13 cellular contexts compared by ENCODE assay signal in the genomic region with DNA sequence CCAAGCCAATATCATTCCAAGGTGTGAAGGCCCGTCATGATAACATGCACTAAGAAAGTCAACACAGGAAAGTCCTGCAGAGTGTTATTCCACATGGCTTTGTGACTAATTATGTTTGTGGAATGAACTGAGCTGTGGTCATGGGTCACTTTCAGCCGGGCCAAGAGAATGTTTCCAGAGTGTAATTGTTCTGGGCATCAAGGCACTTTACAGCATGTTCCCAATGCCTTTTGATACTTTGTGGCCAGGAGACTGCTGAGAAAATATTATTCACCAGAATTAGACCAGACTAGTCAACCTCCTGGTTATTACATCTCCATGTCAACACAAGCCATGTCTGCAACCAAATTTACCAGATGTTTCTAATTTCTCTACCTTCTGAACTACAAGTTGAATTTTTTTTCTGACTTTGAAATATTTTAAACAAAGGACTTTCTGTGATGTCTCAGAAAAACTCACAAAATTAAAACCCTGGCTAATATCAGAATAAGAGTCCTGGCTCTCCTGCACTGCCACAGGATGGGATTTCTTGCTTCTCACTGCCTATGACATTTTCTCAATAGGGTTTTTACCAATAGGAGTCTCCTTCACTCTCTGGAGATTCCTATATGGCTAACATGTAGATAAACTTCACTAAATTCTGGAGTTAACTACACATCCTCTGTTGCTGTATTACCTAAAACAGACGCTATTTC.
DNase-seq lines count a peak whose midpoint lies in the region; ATAC-seq, FAIRE-seq and TF ChIP-seq lines count a peak whose summit lies in the region.
"Had no signal": no experiment of that assay in that cellular context is flagged by ENCODE, and none has a peak within 500 bp of the region (broad histone marks: within the 10 kb centered on the region; RNA-seq: fewer than 3 reads in every experiment).

No MANE protein-coding gene starts in this region.

- ATAC-seq in K562: no peak
- ATAC-seq in right cardiac atrium: peak; percentile 86 to 97
- ATAC-seq in gastrocnemius medialis: peak; percentile 51 to 81
- ATAC-seq: activated T-helper 17 cell treated with anti-CD3 and anti-CD28 coated beads, Interleukin-2, amount 50 U/mL, for 72 hours; esophagus mucosa had no signal

- H3K27me3 Mint-ChIP-seq in CD14-positive monocyte (ENCODE audit: low read depth in 3 of 3): peaks cover 0 to 3% (median 0%) of the 10 kb centered on the region in 3 donors
- H3K27me3 Mint-ChIP-seq: activated T-helper 17 cell treated with anti-CD3 and anti-CD28 coated beads, Interleukin-2, amount 50 U/mL, for 72 hours had no signal

- no peaks in the 10 kb centered on the region for H3K79me2 ChIP-seq in K562 (ENCODE audit: control insufficient read depth, insufficient read depth, low read length)

- H3K4me1 Mint-ChIP-seq in CD14-positive monocyte: no peaks in the 10 kb centered on the region
- H3K4me1 Mint-ChIP-seq: activated T-helper 17 cell treated with anti-CD3 and anti-CD28 coated beads, Interleukin-2, amount 50 U/mL, for 72 hours had no signal

- no peak for TF ChIP-seq RAD21 in K562 (CRISPR knock-in tag; conservative IDR thresholded peaks at IDR 0.05 in 1 of 2, IDR thresholded peaks at IDR 0.05 in 1 of 2)

- no peaks in the 10 kb centered on the region for H3K36me3 Mint-ChIP-seq in CD14-positive monocyte

- H3K4me3 ChIP-seq in K562 (no peak overlapping the region), right cardiac atrium (ENCODE audit: low read length) (no peak overlapping the region), gastrocnemius medialis (no peak overlapping the region)

- H3K4me2 ChIP-seq in K562 (ENCODE audit: insufficient read depth, low read length): no peak overlapping the region

- H3K27ac ChIP-seq in K562 (ENCODE audit: extremely low read depth, low read depth, low read length): no peak overlapping the region
- no peak overlapping the region for H3K27ac ChIP-seq in right cardiac atrium (ENCODE audit: low read length)
- peak overlapping the region in 2 of 4 donors; percentile 37 to 62 for H3K27ac ChIP-seq in gastrocnemius medialis

- no peaks in the 10 kb centered on the region for H3K9me1 ChIP-seq in K562 (ENCODE audit: control insufficient read depth, insufficient read depth, low read length)

- H3K4me3 Mint-ChIP-seq in CD14-positive monocyte: no peak overlapping the region
- H3K4me3 Mint-ChIP-seq: activated T-helper 17 cell treated with anti-CD3 and anti-CD28 coated beads, Interleukin-2, amount 50 U/mL, for 72 hours; T-helper 1 cell treated with Interleukin-12 subunit alpha and Interleukin-12 subunit beta and Interleukin-4 antibody, amounts not matched to agents 30 μg/mL and 1 μg/mL, for 36 hours had no signal

- H4K20me1 ChIP-seq in K562 (replicated peaks; ENCODE audit: control insufficient read depth, insufficient read depth, low read length): no peaks in the 10 kb centered on the region

- no peak overlapping the region for H3K27ac Mint-ChIP-seq in CD14-positive monocyte
- H3K27ac Mint-ChIP-seq: activated T-helper 17 cell treated with anti-CD3 and anti-CD28 coated beads, Interleukin-2, amount 50 U/mL, for 72 hours; T-helper 1 cell treated with Interleukin-12 subunit alpha and Interleukin-12 subunit beta and Interleukin-4 antibody, amounts not matched to agents 30 μg/mL and 1 μg/mL, for 36 hours had no signal

- no peak for TF ChIP-seq CTCF in K562 (IDR thresholded peaks at IDR 0.05 in 2 of 3, conservative IDR thresholded peaks at IDR 0.05 in 1 of 3; ENCODE audit: insufficient read depth in 2 of 3, low read depth in 1 of 3, low read length in 3 of 3)
- TF ChIP-seq CTCF in gastrocnemius medialis (IDR thresholded peaks at IDR 0.05 in 4 of 5, conservative IDR thresholded peaks at IDR 0.05 in 1 of 5): no peak
- TF ChIP-seq CTCF in CD14-positive monocyte (IDR thresholded peaks at IDR 0.05): no peak
- no peak for TF ChIP-seq CTCF in GM13976 (IDR thresholded peaks at IDR 0.05; ENCODE audit: borderline replicate concordance, control extremely low read depth, extremely low read depth, insufficient read depth, missing control alignments)

- TF ChIP-seq POLR2A in K562 (conservative IDR thresholded peaks at IDR 0.05) (no peak), gastrocnemius medialis (IDR thresholded peaks at IDR 0.05) (no peak)

- H3K36me3 ChIP-seq in K562 (ENCODE audit: control insufficient read depth, insufficient read depth, low read length): no peaks in the 10 kb centered on the region
- no peaks in the 10 kb centered on the region for H3K36me3 ChIP-seq in gastrocnemius medialis

- POLR2A ChIA-PET in K562 (lab: Yijun Ruan, JAX): no interaction called here

- H3K27me3 ChIP-seq in K562 (ENCODE audit: control insufficient read depth in 2 of 2, insufficient read depth in 2 of 2, low read length in 2 of 2): no peaks in the 10 kb centered on the region
- H3K27me3 ChIP-seq in right cardiac atrium (ENCODE audit: control insufficient read depth, insufficient read depth): no peaks in the 10 kb centered on the region
- H3K27me3 ChIP-seq in gastrocnemius medialis: no peaks in the 10 kb centered on the region

- CTCF ChIA-PET in K562 (lab: Yijun Ruan, JAX; ENCODE audit: low intra/inter-chr PET ratio): no interaction called here

- H3K9me3 ChIP-seq in K562 (replicated peaks; ENCODE audit: control insufficient read depth, insufficient read depth, low read depth, low read length): no peaks in the 10 kb centered on the region
- H3K9me3 ChIP-seq in right cardiac atrium (ENCODE audit: control insufficient read depth, low read length): no peaks in the 10 kb centered on the region
- H3K9me3 ChIP-seq in gastrocnemius medialis: no peaks in the 10 kb centered on the region

- BruUV-seq in K562 (replicated peaks; lab: Mats Ljungman, UMichigan): no TSS peak

- H3K4me1 ChIP-seq in K562 (replicated peaks in 1 of 2; ENCODE audit: control insufficient read depth in 2 of 2, insufficient read depth in 2 of 2, low read length in 2 of 2): peaks cover 0 to 7% of the 10 kb centered on the region in 2 experiments; a peak in 2 of 5 replicates
- no peaks in the 10 kb centered on the region for H3K4me1 ChIP-seq in right cardiac atrium (ENCODE audit: control insufficient read depth, insufficient read depth, low read length)
- H3K4me1 ChIP-seq in gastrocnemius medialis: peaks cover 13 to 23% of the 10 kb centered on the region in 2 donors

- in situ Hi-C loops in K562 (cut with MboI) (no loop called here), gastrocnemius medialis (cut with MboI; ENCODE audit: low sequenced_read_pairs in 4 of 4) (no loop called here), GM13976 (cut with MboI; ENCODE audit: low sequenced_read_pairs, unreplicated experiment) (no loop called here)

- no peak for FAIRE-seq in K562 (lab: Jason Lieb, UNC)

- no peak overlapping the region for H3K9ac ChIP-seq in K562 (ENCODE audit: insufficient read depth in 1 of 2, low read depth in 2 of 2, low read length in 2 of 2)

- WGBS in K562 (ENCODE audit: insufficient coverage, low coverage, missing lambda C conversion rate): 18% methylated on average over 3 of the region's 3 CpGs
- WGBS in right cardiac atrium: 14% methylated on average over 3 of the region's 3 CpGs

- TF ChIP-seq EP300 in K562 (IDR thresholded peaks at IDR 0.05; ENCODE audit: low read length): no peak

- H3K9me3 Mint-ChIP-seq in CD14-positive monocyte: peaks cover 0 to 7% (median 2%) of the 10 kb centered on the region in 7 donors
- H3K9me3 Mint-ChIP-seq: activated T-helper 17 cell treated with anti-CD3 and anti-CD28 coated beads, Interleukin-2, amount 50 U/mL, for 72 hours; T-helper 1 cell treated with Interleukin-12 subunit alpha and Interleukin-12 subunit beta and Interleukin-4 antibody, amounts not matched to agents 30 μg/mL and 1 μg/mL, for 36 hours had no signal

- intact Hi-C loops in K562 (cut with micrococcal nuclease) (no loop called here), right cardiac atrium (cut with DNase I) (no loop called here), gastrocnemius medialis (cut with DNase I; ENCODE audit: low total_unique reads) (no loop called here), CD14-positive monocyte (cut with micrococcal nuclease) (no loop called here)

- DNase-seq in ELR (ENCODE audit: low read depth) (peak; percentile 44), K562 (ENCODE audit: extremely low read depth in 1 of 4, low spot score in 3 of 4) (no peak), right cardiac atrium (peak; percentile 31 to 68 (median 36)), gastrocnemius medialis (peak in 1 of 2 donors; percentile 23), CD14-positive monocyte (ENCODE audit: low spot score) (no peak), GM13976 (ENCODE audit: low spot score) (no peak), NK-92 (lab: John Stamatoyannopoulos, UW; ENCODE audit: unreplicated experiment) (no peak), NCI-H82 (lab: John Stamatoyannopoulos, UW) (no peak)
- DNase-seq: DMS153, NCI-H446 treated with DMSO at 0.1 percent for 48 hours had no signal

- H2AFZ ChIP-seq in K562 (ENCODE audit: low read depth, low read length): no peak overlapping the region

TF ChIP-seq in K562, 482 proteins besides CTCF, POLR2A, EP300 and RAD21:
- TF ChIP-seq BDP1 (IDR thresholded peaks at IDR 0.05; ENCODE audit: insufficient read depth, insufficient read length) (no peak), ELF2 (CRISPR knock-in tag; IDR thresholded peaks at IDR 0.05) (no peak), HDAC1 (IDR thresholded peaks at IDR 0.05) (no peak), MYNN (IDR thresholded peaks at IDR 0.05) (peak; percentile 60; the same call in 1 of the 2 replicates), MYNN (CRISPR knock-in tag; IDR thresholded peaks at IDR 0.05) (no peak)
- TF ChIP-seq, protein P1, sequence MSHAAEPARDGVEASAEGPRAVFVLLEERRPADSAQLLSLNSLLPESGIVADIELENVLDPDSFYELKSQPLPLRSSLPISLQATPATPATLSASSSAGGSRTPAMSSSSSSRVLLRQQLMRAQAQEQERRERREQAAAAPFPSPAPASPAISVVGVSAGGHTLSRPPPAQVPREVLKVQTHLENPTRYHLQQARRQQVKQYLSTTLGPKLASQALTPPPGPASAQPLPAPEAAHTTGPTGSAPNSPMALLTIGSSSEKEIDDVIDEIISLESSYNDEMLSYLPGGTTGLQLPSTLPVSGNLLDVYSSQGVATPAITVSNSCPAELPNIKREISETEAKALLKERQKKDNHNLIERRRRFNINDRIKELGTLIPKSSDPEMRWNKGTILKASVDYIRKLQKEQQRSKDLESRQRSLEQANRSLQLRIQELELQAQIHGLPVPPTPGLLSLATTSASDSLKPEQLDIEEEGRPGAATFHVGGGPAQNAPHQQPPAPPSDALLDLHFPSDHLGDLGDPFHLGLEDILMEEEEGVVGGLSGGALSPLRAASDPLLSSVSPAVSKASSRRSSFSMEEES (CRISPR knock-in tag; IDR thresholded peaks at IDR 0.05): no peak

Comparison
In these comparisons a context has a peak if more than half of its experiments do, and no peak if none do; other contexts are left out.
1. DNase-seq: peak in ELR (single experiment) and right cardiac atrium (3 of 3); none in K562 (0 of 4), CD14-positive monocyte (single experiment), GM13976 (single experiment), NK-92 (single experiment) and NCI-H82 (single experiment).